ENCODE assay signal across 1 cellular context in the genomic region with DNA sequence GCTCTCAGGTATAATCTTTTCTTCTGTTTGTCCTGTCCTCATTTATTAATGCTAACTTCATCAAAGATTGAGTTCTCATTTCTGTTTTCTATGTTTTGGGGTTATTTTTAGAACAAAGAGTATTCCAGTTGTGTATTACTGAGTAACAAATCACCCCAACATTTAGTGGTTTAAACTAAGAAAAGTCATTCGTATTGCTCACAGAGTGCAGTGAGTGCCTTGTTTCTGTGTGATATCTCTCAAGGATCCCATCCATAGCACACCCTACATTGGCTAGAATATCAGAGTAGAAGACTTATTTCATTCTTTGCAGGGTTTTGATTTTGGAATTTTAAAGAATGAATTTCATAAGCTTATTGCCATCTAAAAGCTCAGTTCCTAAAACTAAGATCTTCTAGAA.
TF ChIP-seq lines count a peak whose summit lies in the region.

No MANE protein-coding gene starts in this region.

TF ChIP-seq in IMR-90, 13 proteins besides CTCF, POLR2A, EP300 and RAD21 (continued from another document):
- TF ChIP-seq, protein P1, sequence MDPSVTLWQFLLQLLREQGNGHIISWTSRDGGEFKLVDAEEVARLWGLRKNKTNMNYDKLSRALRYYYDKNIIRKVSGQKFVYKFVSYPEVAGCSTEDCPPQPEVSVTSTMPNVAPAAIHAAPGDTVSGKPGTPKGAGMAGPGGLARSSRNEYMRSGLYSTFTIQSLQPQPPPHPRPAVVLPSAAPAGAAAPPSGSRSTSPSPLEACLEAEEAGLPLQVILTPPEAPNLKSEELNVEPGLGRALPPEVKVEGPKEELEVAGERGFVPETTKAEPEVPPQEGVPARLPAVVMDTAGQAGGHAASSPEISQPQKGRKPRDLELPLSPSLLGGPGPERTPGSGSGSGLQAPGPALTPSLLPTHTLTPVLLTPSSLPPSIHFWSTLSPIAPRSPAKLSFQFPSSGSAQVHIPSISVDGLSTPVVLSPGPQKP (IDR thresholded peaks at IDR 0.05; ENCODE audit: borderline replicate concordance, low read depth, low read length), result no peak
- TF ChIP-seq NFE2L2 (IDR thresholded peaks at IDR 0.05; ENCODE audit: low read depth, low read length) (no peak), CHD1 (IDR thresholded peaks at IDR 0.05; ENCODE audit: low read depth, low read length) (no peak), MAZ (IDR thresholded peaks at IDR 0.05; ENCODE audit: borderline replicate concordance, low read depth, low read length) (no peak), SMC3 (IDR thresholded peaks at IDR 0.05; ENCODE audit: low read depth, low read length) (no peak), MXI1 (IDR thresholded peaks at IDR 0.05; ENCODE audit: borderline replicate concordance, low read depth, low read length) (no peak), RFX5 (IDR thresholded peaks at IDR 0.05; ENCODE audit: low read depth, low read length) (no peak), CEBPB (IDR thresholded peaks at IDR 0.05; ENCODE audit: low read depth, low read length) (no peak), BHLHE40 (IDR thresholded peaks at IDR 0.05; ENCODE audit: low read depth, low read length) (no peak), FOS (IDR thresholded peaks at IDR 0.05; ENCODE audit: low read depth, low read length) (no peak), MAFK (IDR thresholded peaks at IDR 0.05; ENCODE audit: low read depth, low read length) (no peak)
- TF ChIP-seq, protein P2, sequence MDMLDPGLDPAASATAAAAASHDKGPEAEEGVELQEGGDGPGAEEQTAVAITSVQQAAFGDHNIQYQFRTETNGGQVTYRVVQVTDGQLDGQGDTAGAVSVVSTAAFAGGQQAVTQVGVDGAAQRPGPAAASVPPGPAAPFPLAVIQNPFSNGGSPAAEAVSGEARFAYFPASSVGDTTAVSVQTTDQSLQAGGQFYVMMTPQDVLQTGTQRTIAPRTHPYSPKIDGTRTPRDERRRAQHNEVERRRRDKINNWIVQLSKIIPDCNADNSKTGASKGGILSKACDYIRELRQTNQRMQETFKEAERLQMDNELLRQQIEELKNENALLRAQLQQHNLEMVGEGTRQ (IDR thresholded peaks at IDR 0.05; ENCODE audit: low read depth, low read length), result no peak
